27 cellular contexts compared by ENCODE assay signal in the genomic region with DNA sequence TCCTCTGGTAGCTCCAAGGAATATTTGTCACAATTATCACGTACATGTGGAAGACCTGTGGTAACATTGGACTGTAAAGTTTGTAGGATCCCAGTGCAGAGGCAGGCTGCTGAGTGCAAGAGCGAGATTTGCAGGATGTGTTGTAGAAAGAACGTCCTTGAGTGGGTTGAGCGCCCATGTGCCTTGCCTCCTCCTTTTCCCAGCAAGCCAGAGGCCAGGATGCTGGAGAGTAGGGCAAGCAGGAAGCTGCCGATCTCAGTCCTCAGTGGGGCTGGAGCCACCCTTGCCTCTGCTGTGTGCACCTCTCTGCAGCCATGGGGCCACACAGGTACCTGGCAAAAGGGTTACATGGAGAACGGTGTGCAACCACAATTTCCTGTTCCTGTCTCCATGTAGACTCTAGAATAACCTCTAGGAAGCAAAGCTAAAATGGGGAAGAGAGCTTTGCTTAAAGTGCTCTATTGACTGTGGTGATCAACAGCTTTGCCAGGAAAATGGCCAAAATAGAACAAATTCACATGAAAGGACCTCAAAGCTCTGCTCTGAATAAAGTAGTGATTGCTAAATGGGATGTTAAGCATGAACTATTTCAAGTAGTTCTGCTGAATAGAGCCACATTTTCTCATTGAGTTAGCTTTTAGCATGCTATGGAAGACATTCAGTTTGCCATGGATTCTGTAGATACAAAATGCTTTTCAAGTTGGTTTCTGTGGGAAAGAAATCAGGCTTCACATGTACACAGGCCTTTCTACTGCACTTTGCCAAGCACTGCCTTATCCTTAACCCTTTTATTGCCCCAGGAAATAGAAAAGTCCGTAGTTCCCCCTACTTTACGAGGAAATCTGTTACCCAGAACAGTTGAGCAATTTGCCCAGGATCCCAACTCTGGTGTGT. TPM values are rescaled to one million over a fixed set of nuclear protein-coding genes. Genes with fewer than 3 reads are reported as not detected.
DNase-seq lines count a peak whose midpoint lies in the region; ATAC-seq, FAIRE-seq and TF ChIP-seq lines count a peak whose summit lies in the region.
"Had no signal": no experiment of that assay in that cellular context is flagged by ENCODE, and none has a peak within 500 bp of the region (broad histone marks: within the 10 kb centered on the region; RNA-seq: fewer than 3 reads in every experiment).

No MANE protein-coding gene starts in this region.

- no peak for FAIRE-seq in H1 (lab: Jason Lieb, UNC)
- FAIRE-seq: endometrium, G401.6, GM18507 had no signal

- POLR2A ChIA-PET in activated naive CD8-positive, alpha-beta T cell treated with anti-CD3 and anti-CD28 coated beads, Interleukin-2, amount 10 ng/mL, durations not matched to agents 7 days and 5 days (lab: Charles Lee): no interaction called here
- POLR2A ChIA-PET in H1 (lab: Charles Lee; ENCODE audit: partially characterized antibody): no interaction called here
- POLR2A ChIA-PET in activated CD8-positive, alpha-beta T cell treated with anti-CD3 and anti-CD28 coated beads, Interleukin-2, amount 10 ng/mL, durations not matched to agents 7 days and 5 days (lab: Charles Lee): interaction anchor here (0.6 kb wide), 1 partner anchor 1448 kb away, joined by 5 read pairs; no protein-coding TSS in a partner anchor

- H3K56ac ChIP-seq in H1 (replicated peaks; ENCODE audit: insufficient read length, low read depth, low read length): no peak overlapping the region

- H3K23me2 ChIP-seq in H1 (ENCODE audit: low read depth, low read length): no peaks in the 10 kb centered on the region

- no peak overlapping the region for H3K4ac ChIP-seq in H1 (replicated peaks; ENCODE audit: insufficient read length, low read depth, low read length)

- H3K27me3 Mint-ChIP-seq in activated naive CD8-positive, alpha-beta T cell treated with anti-CD3 and anti-CD28 coated beads, Interleukin-2, amount 10 ng/mL, durations not matched to agents 7 days and 5 days: no peaks in the 10 kb centered on the region
- no peaks in the 10 kb centered on the region for H3K27me3 Mint-ChIP-seq in activated naive CD8-positive, alpha-beta T cell treated with anti-CD3 and anti-CD28 coated beads, Interleukin-2, amount 50 U/mL, for 24 hours
- H3K27me3 Mint-ChIP-seq in activated CD8-positive, alpha-beta T cell treated with anti-CD3 and anti-CD28 coated beads, Interleukin-2, amount 10 ng/mL, durations not matched to agents 7 days and 5 days (ENCODE audit: low read depth): no peaks in the 10 kb centered on the region
- H3K27me3 Mint-ChIP-seq: CD8-positive, alpha-beta memory T cell; stimulated activated memory B cell treated with anti-CD40 and anti-IgM and Interleukin-4, amounts not matched to agents 10 μg/mL and 1 μg/mL and 100 μg/mL, for 72 hours had no signal

- H3K27ac Mint-ChIP-seq in activated naive CD8-positive, alpha-beta T cell treated with anti-CD3 and anti-CD28 coated beads, Interleukin-2, amount 10 ng/mL, durations not matched to agents 7 days and 5 days: no peak overlapping the region
- no peak overlapping the region for H3K27ac Mint-ChIP-seq in activated naive CD8-positive, alpha-beta T cell treated with anti-CD3 and anti-CD28 coated beads, Interleukin-2, amount 50 U/mL, for 24 hours
- H3K27ac Mint-ChIP-seq in activated CD8-positive, alpha-beta T cell treated with anti-CD3 and anti-CD28 coated beads, Interleukin-2, amount 10 ng/mL, durations not matched to agents 7 days and 5 days: no peak overlapping the region
- H3K27ac Mint-ChIP-seq: CD8-positive, alpha-beta memory T cell; neural progenitor cell; stimulated activated memory B cell treated with anti-CD40 and anti-IgM and Interleukin-4, amounts not matched to agents 10 μg/mL and 1 μg/mL and 100 μg/mL, for 72 hours had no signal

- TF ChIP-seq CTCF in H1 (IDR thresholded peaks at IDR 0.05; ENCODE audit: control extremely low read depth in 1 of 3, insufficient read depth in 1 of 3, low read depth in 1 of 3, low read length in 3 of 3): no peak

- H3K9me3 Mint-ChIP-seq in activated naive CD8-positive, alpha-beta T cell treated with anti-CD3 and anti-CD28 coated beads, Interleukin-2, amount 10 ng/mL, durations not matched to agents 7 days and 5 days: no peaks in the 10 kb centered on the region
- no peaks in the 10 kb centered on the region for H3K9me3 Mint-ChIP-seq in activated naive CD8-positive, alpha-beta T cell treated with anti-CD3 and anti-CD28 coated beads, Interleukin-2, amount 50 U/mL, for 24 hours
- H3K9me3 Mint-ChIP-seq in activated CD8-positive, alpha-beta T cell treated with anti-CD3 and anti-CD28 coated beads, Interleukin-2, amount 10 ng/mL, durations not matched to agents 7 days and 5 days (ENCODE audit: insufficient read depth): no peaks in the 10 kb centered on the region
- H3K9me3 Mint-ChIP-seq: CD8-positive, alpha-beta memory T cell; neural progenitor cell; stimulated activated memory B cell treated with anti-CD40 and anti-IgM and Interleukin-4, amounts not matched to agents 10 μg/mL and 1 μg/mL and 100 μg/mL, for 72 hours had no signal

- no peak overlapping the region for H2AFZ ChIP-seq in H1 (ENCODE audit: low read length)
- H2AFZ ChIP-seq: neural progenitor cell had no signal

- H3K9me3 ChIP-seq in H1 (ENCODE audit: insufficient read depth in 2 of 2, low read depth in 1 of 2, low read length in 1 of 2) (no peaks in the 10 kb centered on the region), aorta (ENCODE audit: control insufficient read depth, low read length) (no peaks in the 10 kb centered on the region)
- H3K9me3 ChIP-seq: Peyer's patch, SJCRH30, tibial nerve had no signal

- no peak overlapping the region for H3K9ac ChIP-seq in H1 (replicated peaks in 1 of 4; ENCODE audit: extremely low read depth in 1 of 4, low read depth in 3 of 4, low read length in 3 of 4)
- H3K9ac ChIP-seq: neural progenitor cell had no signal

- 94% methylated on average over 8 of the region's 8 CpGs; no CpG with 5 or more reads in 1 of the 2 experiments for WGBS in H1 (ENCODE audit: extremely low coverage in 1 of 2, insufficient coverage in 1 of 2, insufficient read length in 1 of 2, insufficient replicate concordance in 2 of 2, low coverage in 1 of 2, low lambda C conversion rate in 2 of 2, missing lambda C conversion rate in 1 of 2), 2 experiments
- WGBS in aorta, 2 donors: 91 to 92% methylated on average over 8 of the region's 8 CpGs

- H3K4me3 ChIP-seq in H1 (ENCODE audit: extremely low read depth in 1 of 4, insufficient read depth in 2 of 4, low read depth in 3 of 4, low read length in 4 of 4) (no peak overlapping the region), aorta (ENCODE audit: low read length in 2 of 2) (no peak overlapping the region)
- H3K4me3 ChIP-seq: neural progenitor cell, Peyer's patch, SJCRH30, tibial nerve had no signal

- H2AK5ac ChIP-seq in H1 (ENCODE audit: low read depth, low read length): no peak overlapping the region

- DNase-seq in activated naive CD8-positive, alpha-beta T cell treated with anti-CD3 and anti-CD28 coated beads, Interleukin-2, amount 10 ng/mL, durations not matched to agents 7 days and 5 days: no peak
- DNase-seq in activated naive CD8-positive, alpha-beta T cell treated with anti-CD3 and anti-CD28 coated beads, Interleukin-2, amount 50 U/mL, for 24 hours: no peak
- no peak for DNase-seq in H1 (ENCODE audit: low read depth in 1 of 2, low spot score in 2 of 2)
- DNase-seq in posterior vena cava (ENCODE audit: low spot score): peak; percentile 7
- peak; percentile 12 to 21 for DNase-seq in aorta
- DNase-seq in activated CD8-positive, alpha-beta T cell treated with anti-CD3 and anti-CD28 coated beads, Interleukin-2, amount 10 ng/mL, durations not matched to agents 7 days and 5 days: no peak
- DNase-seq in ureter (ENCODE audit: low spot score): no peak
- DNase-seq in stimulated activated naive CD4-positive, alpha-beta T cell (lab: John Stamatoyannopoulos, UW): no peak
- DNase-seq: activated CD4-positive, CD25-positive, alpha-beta regulatory T cell treated with anti-CD3 and anti-CD28 coated beads, Interleukin-2, amount 50 U/mL, for 72 hours; activated effector memory CD4-positive, alpha-beta T cell treated with anti-CD3 and anti-CD28 coated beads, Interleukin-2, amount 50 U/mL, for 16 hours; brain microvascular endothelial cell; CD8-positive, alpha-beta memory T cell; cortex of kidney; islet precursor cell; KG1; NCI-H2171; NCI-H526; SJCRH30; stimulated activated CD4-positive, alpha-beta T cell treated with anti-CD3 and anti-CD28 coated beads, Interleukin-4, amount 100 ng/mL, for 1 hour; T-helper 1 cell had no signal

- H3K14ac ChIP-seq in H1 (ENCODE audit: insufficient read length): no peak overlapping the region

- intact Hi-C loops in posterior vena cava (cut with DNase I) (no loop called here), aorta (cut with DNase I) (no loop called here)

- peak; percentile 30 for ATAC-seq in activated naive CD8-positive, alpha-beta T cell treated with anti-CD3 and anti-CD28 coated beads, Interleukin-2, amount 10 ng/mL, durations not matched to agents 7 days and 5 days (ENCODE audit: low read depth)
- no peak for ATAC-seq in activated naive CD8-positive, alpha-beta T cell treated with anti-CD3 and anti-CD28 coated beads, Interleukin-2, amount 50 U/mL, for 24 hours
- no peak for ATAC-seq in aorta (ENCODE audit: low FRiP score)
- no peak for ATAC-seq in activated CD8-positive, alpha-beta T cell treated with anti-CD3 and anti-CD28 coated beads, Interleukin-2, amount 10 ng/mL, durations not matched to agents 7 days and 5 days
- ATAC-seq: stimulated activated memory B cell treated with anti-CD40 and anti-IgM and Interleukin-4, amounts not matched to agents 10 μg/mL and 1 μg/mL and 100 μg/mL, for 72 hours had no signal

- H3K18ac ChIP-seq in H1 (ENCODE audit: extremely low read depth, low read length): no peak overlapping the region

- no peak overlapping the region for H2BK12ac ChIP-seq in H1 (ENCODE audit: low read depth, low read length)

- CTCF ChIA-PET in H1 (lab: Charles Lee; ENCODE audit: partially characterized antibody): interaction anchor here (0.9 to 1.4 kb wide), 3 partner anchors 26 to 34 kb away, joined by 3 read pairs; no protein-coding TSS in a partner anchor
- CTCF ChIA-PET in activated CD8-positive, alpha-beta T cell treated with anti-CD3 and anti-CD28 coated beads, Interleukin-2, amount 10 ng/mL, durations not matched to agents 7 days and 5 days (lab: Charles Lee): interaction anchor here (0.6 to 2.2 kb wide), 2 partner anchors 34 to 39 kb away, joined by 4 to 9 read pairs; no protein-coding TSS in a partner anchor

- H3K4me1 Mint-ChIP-seq in activated naive CD8-positive, alpha-beta T cell treated with anti-CD3 and anti-CD28 coated beads, Interleukin-2, amount 10 ng/mL, durations not matched to agents 7 days and 5 days: peaks cover 11% of the 10 kb centered on the region
- no peaks in the 10 kb centered on the region for H3K4me1 Mint-ChIP-seq in activated naive CD8-positive, alpha-beta T cell treated with anti-CD3 and anti-CD28 coated beads, Interleukin-2, amount 50 U/mL, for 24 hours
- H3K4me1 Mint-ChIP-seq in activated CD8-positive, alpha-beta T cell treated with anti-CD3 and anti-CD28 coated beads, Interleukin-2, amount 10 ng/mL, durations not matched to agents 7 days and 5 days (ENCODE audit: low read depth): peaks cover 12% of the 10 kb centered on the region
- H3K4me1 Mint-ChIP-seq: neural progenitor cell; stimulated activated memory B cell treated with anti-CD40 and anti-IgM and Interleukin-4, amounts not matched to agents 10 μg/mL and 1 μg/mL and 100 μg/mL, for 72 hours had no signal

- H3K27ac ChIP-seq in H1 (ENCODE audit: low read depth, low read length) (no peak overlapping the region), aorta (ENCODE audit: low read depth in 1 of 2, low read length in 2 of 2) (no peak overlapping the region)
- H3K27ac ChIP-seq: brain microvascular endothelial cell, neural progenitor cell, SJCRH30, tibial nerve had no signal

- no peaks in the 10 kb centered on the region for H3K36me3 ChIP-seq in H1 (ENCODE audit: control insufficient read depth in 2 of 4, insufficient read depth in 4 of 4, low read length in 3 of 4)
- no peaks in the 10 kb centered on the region for H3K36me3 ChIP-seq in aorta (ENCODE audit: control insufficient read depth in 1 of 2, insufficient read depth in 2 of 2, low read length in 1 of 2)
- H3K36me3 ChIP-seq: neural progenitor cell, Peyer's patch had no signal

- no peak overlapping the region for H3K4me2 ChIP-seq in H1 (ENCODE audit: insufficient read depth in 1 of 2, low read depth in 2 of 2, low read length in 2 of 2)
- H3K4me2 ChIP-seq: neural progenitor cell had no signal

- H2BK5ac ChIP-seq in H1 (ENCODE audit: low read depth, low read length): 0 out of 2 replicates have a peak overlapping the region, but pooled peaks have one; percentile 46

- no peak overlapping the region for H3K4me3 Mint-ChIP-seq in activated naive CD8-positive, alpha-beta T cell treated with anti-CD3 and anti-CD28 coated beads, Interleukin-2, amount 10 ng/mL, durations not matched to agents 7 days and 5 days
- H3K4me3 Mint-ChIP-seq in activated naive CD8-positive, alpha-beta T cell treated with anti-CD3 and anti-CD28 coated beads, Interleukin-2, amount 50 U/mL, for 24 hours: no peak overlapping the region
- H3K4me3 Mint-ChIP-seq in activated CD8-positive, alpha-beta T cell treated with anti-CD3 and anti-CD28 coated beads, Interleukin-2, amount 10 ng/mL, durations not matched to agents 7 days and 5 days: no peak overlapping the region
- H3K4me3 Mint-ChIP-seq: CD8-positive, alpha-beta memory T cell; neural progenitor cell; stimulated activated memory B cell treated with anti-CD40 and anti-IgM and Interleukin-4, amounts not matched to agents 10 μg/mL and 1 μg/mL and 100 μg/mL, for 72 hours had no signal

- H3K79me2 ChIP-seq in H1 (ENCODE audit: control insufficient read depth in 1 of 2, insufficient read depth in 2 of 2, low read length in 2 of 2): no peaks in the 10 kb centered on the region

- TF ChIP-seq EP300 in H1 (IDR thresholded peaks at IDR 0.05; ENCODE audit: borderline replicate concordance in 1 of 2, low read depth in 2 of 2, low read length in 2 of 2): no peak

- H4K20me1 ChIP-seq in H1 (replicated peaks in 1 of 2; ENCODE audit: control insufficient read depth in 1 of 2, insufficient read depth in 2 of 2, low read length in 2 of 2): peaks cover 0 to 5% of the 10 kb centered on the region in 2 experiments

- H2BK120ac ChIP-seq in H1 (replicated peaks; ENCODE audit: low read depth, low read length): no peak overlapping the region

- H3K4me1 ChIP-seq in H1 (replicated peaks in 1 of 4; ENCODE audit: control insufficient read depth in 3 of 4, insufficient read depth in 4 of 4, low read length in 3 of 4): no peaks in the 10 kb centered on the region
- H3K4me1 ChIP-seq in aorta (ENCODE audit: control insufficient read depth in 1 of 2, insufficient read depth in 2 of 2, low read length in 2 of 2): no peaks in the 10 kb centered on the region
- H3K4me1 ChIP-seq: neural progenitor cell, SJCRH30, tibial nerve had no signal

- no peak overlapping the region for H4K91ac ChIP-seq in H1 (replicated peaks; ENCODE audit: insufficient read length, low read length)

- H3K27me3 ChIP-seq in H1 (replicated peaks in 1 of 4; ENCODE audit: control insufficient read depth in 3 of 4, extremely low read depth in 1 of 4, insufficient read depth in 3 of 4, low read length in 3 of 4) (no peaks in the 10 kb centered on the region), aorta (ENCODE audit: control insufficient read depth in 1 of 2, insufficient read depth in 2 of 2, low read length in 1 of 2) (no peaks in the 10 kb centered on the region)
- H3K27me3 ChIP-seq: brain microvascular endothelial cell, neural progenitor cell, Peyer's patch, SJCRH30, tibial nerve had no signal

- H4K5ac ChIP-seq in H1 (ENCODE audit: insufficient read length, low read depth, low read length): no peak overlapping the region

- no peak overlapping the region for H4K8ac ChIP-seq in H1 (ENCODE audit: extremely low read depth, insufficient read depth, low read length)

- no peak for TF ChIP-seq POLR2A in H1 (IDR thresholded peaks at IDR 0.05; ENCODE audit: control extremely low read depth in 1 of 2, low read depth in 2 of 2, low read length in 2 of 2)

- peaks cover 14% of the 10 kb centered on the region for H3K36me3 Mint-ChIP-seq in activated naive CD8-positive, alpha-beta T cell treated with anti-CD3 and anti-CD28 coated beads, Interleukin-2, amount 10 ng/mL, durations not matched to agents 7 days and 5 days
- H3K36me3 Mint-ChIP-seq in activated naive CD8-positive, alpha-beta T cell treated with anti-CD3 and anti-CD28 coated beads, Interleukin-2, amount 50 U/mL, for 24 hours (ENCODE audit: low read depth): peaks cover 12% of the 10 kb centered on the region
- no peaks in the 10 kb centered on the region for H3K36me3 Mint-ChIP-seq in activated CD8-positive, alpha-beta T cell treated with anti-CD3 and anti-CD28 coated beads, Interleukin-2, amount 10 ng/mL, durations not matched to agents 7 days and 5 days (ENCODE audit: low read depth)

- no peaks in the 10 kb centered on the region for H3K79me1 ChIP-seq in H1 (ENCODE audit: low read depth, low read length)

- H2BK20ac ChIP-seq in H1 (ENCODE audit: low read length): no peak overlapping the region

- TF ChIP-seq RAD21 in H1 (IDR thresholded peaks at IDR 0.05 in 1 of 2, conservative IDR thresholded peaks at IDR 0.05 in 1 of 2; ENCODE audit: low read depth in 2 of 2, low read length in 2 of 2): no peak

- no peak overlapping the region for H2BK15ac ChIP-seq in H1 (ENCODE audit: low read length)

- no peak overlapping the region for H3K23ac ChIP-seq in H1 (ENCODE audit: insufficient read length)

RNA-seq across cellular contexts. Expression of a gene that starts 37.4 kb away (rescaled TPM):
- 1 to 10 TPM; 8.8 to 9.4 TPM for total RNA-seq in activated naive CD8-positive, alpha-beta T cell treated with anti-CD3 and anti-CD28 coated beads, Interleukin-2, amount 10 ng/mL, durations not matched to agents 7 days and 5 days
- total RNA-seq in H1 (2021; fragmentation: NEBNext Ultra II Directional; extraction: Animal tissue kit (Norgen Biotek cat#: 25700)): 35.0 and 37.0 TPM in 2 replicates
- polyA plus RNA-seq in H1 (2011; rRNA removed) (41.8 and 47.5 TPM in 2 replicates), aorta (1 to 10 TPM; 3.0 to 5.7 TPM)
- polyA plus RNA-seq in H1 (2011; cell fraction: cytosol; rRNA removed): 59.7 TPM
- 105 TPM for polyA plus RNA-seq in H1 (2011; cell fraction: nucleus; rRNA removed)
- 16.8 to 27.7 TPM (median 25.7 TPM) in 4 replicates for polyA plus RNA-seq in H1 (2012, experiment 1 of 2)
- polyA plus RNA-seq in H1 (2012, experiment 2 of 2): 11.8 TPM
- 20.3 TPM for polyA plus RNA-seq in H1 (2013, experiment 1 of 2)
- polyA plus RNA-seq in H1 (2013, experiment 2 of 2): 18.9 TPM
- 7.0 and 8.6 TPM in 2 replicates for polyA minus RNA-seq in H1 (2011; rRNA and poly(A)+ RNA removed)
- 22.1 TPM for polyA minus RNA-seq in H1 (2011; cell fraction: cytosol; rRNA and poly(A)+ RNA removed)
- polyA minus RNA-seq in H1 (2011; cell fraction: nucleus; rRNA and poly(A)+ RNA removed): 26.5 TPM
- total RNA-seq in posterior vena cava (10 to 100 TPM; 14.0 TPM), aorta (10 to 100 TPM; 13.7 to 15.0 TPM), ureter (11.5 TPM)
- 1 to 10 TPM; 9.7 to 10.0 TPM for total RNA-seq in activated CD8-positive, alpha-beta T cell treated with anti-CD3 and anti-CD28 coated beads, Interleukin-2, amount 10 ng/mL, durations not matched to agents 7 days and 5 days

Comparison
In these comparisons a context has a peak if more than half of its experiments do, and no peak if none do; other contexts are left out.
1. DNase-seq: peak in posterior vena cava (single experiment) and aorta (2 of 2); none in activated naive CD8-positive, alpha-beta T cell treated with anti-CD3 and anti-CD28 coated beads, Interleukin-2, amount 10 ng/mL, durations not matched to agents 7 days and 5 days (single experiment), activated naive CD8-positive, alpha-beta T cell treated with anti-CD3 and anti-CD28 coated beads, Interleukin-2, amount 50 U/mL, for 24 hours (single experiment), H1 (0 of 2), activated CD8-positive, alpha-beta T cell treated with anti-CD3 and anti-CD28 coated beads, Interleukin-2, amount 10 ng/mL, durations not matched to agents 7 days and 5 days (single experiment), ureter (single experiment) and stimulated activated naive CD4-positive, alpha-beta T cell (0 of 6).